3 cellular contexts compared by ENCODE assay signal in the genomic region with DNA sequence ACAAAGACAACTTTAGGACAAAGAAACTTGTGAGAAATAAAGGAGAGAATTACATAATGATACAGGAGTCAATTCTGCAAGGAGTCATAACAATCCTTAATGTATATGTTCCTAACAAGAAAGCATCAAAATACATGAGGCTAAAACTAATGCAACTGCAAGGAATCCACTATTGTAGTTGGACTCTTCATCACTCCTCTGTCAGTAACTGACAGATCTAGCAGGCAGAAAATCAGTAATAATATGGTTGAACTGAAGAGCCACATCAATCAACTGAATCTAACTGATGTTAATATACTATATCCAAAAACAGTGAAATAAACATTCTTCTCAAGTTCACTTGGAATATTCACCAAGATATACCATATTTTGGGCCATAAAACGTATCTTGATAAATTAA.
"Had no signal": no experiment of that assay in that cellular context is flagged by ENCODE, and none has a peak within 500 bp of the region (broad histone marks: within the 10 kb centered on the region; RNA-seq: fewer than 3 reads in every experiment).

No MANE protein-coding gene starts in this region.

- H3K4me3 ChIP-seq: GM12878 had no signal

- ATAC-seq: GM12878 had no signal

- DNase-seq: GDM1, GF-D8 had no signal
